ENCODE assay signal across 8 cellular contexts in genomic region chr9:124770359-124771020, GRCh38.
A peak's percentile ranks its signal among the peaks of the same experiment; 100 is the strongest.
DNase-seq lines count a peak whose midpoint lies in the region; ATAC-seq, FAIRE-seq and TF ChIP-seq lines count a peak whose summit lies in the region.

No MANE protein-coding gene starts in this region.

- peak overlapping the region; percentile 86 to 87 for H3K4me3 ChIP-seq in mucosa of rectum (ENCODE audit: low read length in 2 of 2)

- no peaks in the 10 kb centered on the region for H3K9me3 ChIP-seq in mucosa of rectum (ENCODE audit: control insufficient read depth in 2 of 2, low read length in 2 of 2)

- H3K27ac ChIP-seq in 22Rv1 (peak overlapping the region; percentile 55; the same call in 1 of the 2 replicates), mucosa of rectum (ENCODE audit: low read depth in 2 of 2, low read length in 2 of 2) (peak overlapping the region; percentile 86 to 87)

- in situ Hi-C loops in GM13977 (cut with MboI; ENCODE audit: low pct_unique_long_range_greater_than_20kb, low sequenced_read_pairs, unreplicated experiment): loop anchor here (5.0 to 25.0 kb wide), 2 partner anchors 82 to 367 kb away; partner anchors contain the start of genes SCAI and WDR38

- H3K36me3 ChIP-seq in mucosa of rectum (ENCODE audit: control insufficient read depth in 2 of 2, insufficient read depth in 2 of 2, low read length in 2 of 2): no peaks in the 10 kb centered on the region

- ATAC-seq in HG02571 (IDR thresholded peaks at IDR 0.05; ENCODE audit: unreplicated experiment): no peak

- FAIRE-seq in D721Med (lab: Jason Lieb, UNC): no peak

- H3K4me1 ChIP-seq in mucosa of rectum (ENCODE audit: control insufficient read depth in 2 of 2, insufficient read depth in 2 of 2, low read length in 2 of 2): peaks cover 2 to 11% of the 10 kb centered on the region in 2 donors

- peak; percentile 77 for DNase-seq in GM13977 (ENCODE audit: low spot score)
- peak; percentile 45 for DNase-seq in RKO (ENCODE audit: low spot score)
- DNase-seq in ecto neural progenitor cell (ENCODE audit: low spot score): peak; percentile 79
- DNase-seq in D721Med (ENCODE audit: insufficient read length, low spot score): no peak
- DNase-seq in midbrain (lab: John Stamatoyannopoulos, UW): no peak

- peaks cover 0 to 5% of the 10 kb centered on the region in 2 donors for H3K27me3 ChIP-seq in mucosa of rectum (ENCODE audit: control insufficient read depth in 2 of 2, insufficient read depth in 2 of 2, low read length in 2 of 2)

- TF ChIP-seq CTCF in 22Rv1 (IDR thresholded peaks at IDR 0.05) (no peak), GM13977 (IDR thresholded peaks at IDR 0.05; ENCODE audit: extremely low read depth, insufficient read depth, missing control alignments) (no peak), D721Med (IDR thresholded peaks at IDR 0.05; ENCODE audit: insufficient read depth, missing control alignments) (no peak)

- H3K9ac ChIP-seq in mucosa of rectum (ENCODE audit: low read depth in 1 of 2, low read length in 2 of 2): peak overlapping the region; percentile 65 to 88

Comparison
In these comparisons a context has a peak if more than half of its experiments do, and no peak if none do; other contexts are left out.
1. DNase-seq: peak in GM13977 (single experiment), RKO (single experiment) and ecto neural progenitor cell (single experiment); none in D721Med (single experiment) and midbrain (single experiment).